2 cellular contexts compared by ENCODE assay signal in the genomic region with DNA sequence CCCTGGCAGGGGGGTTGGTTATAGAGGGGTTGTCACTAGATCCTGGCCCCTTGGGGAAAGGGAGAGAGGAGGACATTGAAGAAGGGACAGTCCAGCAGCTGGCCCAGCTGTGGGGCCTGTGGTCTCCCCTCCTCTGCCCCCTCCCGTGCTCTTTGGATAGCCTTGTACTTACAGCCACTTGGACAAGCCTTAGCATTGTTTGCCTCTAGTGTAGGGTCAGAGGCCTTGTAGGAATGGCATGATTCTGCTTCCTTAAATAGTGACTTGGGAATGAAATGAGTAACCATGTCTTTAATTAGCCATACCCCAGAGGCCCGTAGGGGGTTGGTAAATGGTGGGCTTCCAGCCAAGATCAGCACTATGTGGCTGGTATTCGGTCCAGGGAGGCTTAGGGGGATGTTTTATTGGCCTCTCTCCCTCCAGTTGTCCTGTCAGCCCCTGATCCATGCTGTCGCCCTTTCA.
TF ChIP-seq lines count a peak whose summit lies in the region.

No MANE protein-coding gene starts in this region.

TF ChIP-seq in HCT116, 20 proteins besides CTCF, POLR2A, EP300 and RAD21 (continued from another document):
- TF ChIP-seq TCF7L2 (IDR thresholded peaks at IDR 0.05; ENCODE audit: borderline replicate concordance, extremely low read depth, insufficient read depth, insufficient read length) (no peak), JUND (IDR thresholded peaks at IDR 0.05) (no peak), YY1 (IDR thresholded peaks at IDR 0.05; ENCODE audit: extremely low read depth, insufficient replicate concordance, low read depth, low read length) (no peak), ZBTB33 (IDR thresholded peaks at IDR 0.05; ENCODE audit: extremely low read depth, insufficient replicate concordance, low read length) (no peak), EZH2phosphoT487 (IDR thresholded peaks at IDR 0.05; ENCODE audit: borderline replicate concordance) (no peak), ELF1 (IDR thresholded peaks at IDR 0.05; ENCODE audit: borderline replicate concordance, low read depth) (no peak), ZFX (IDR thresholded peaks at IDR 0.05) (no peak), CBX3 (IDR thresholded peaks at IDR 0.05; ENCODE audit: low read depth) (no peak), POLR2AphosphoS5 (IDR thresholded peaks at IDR 0.05; ENCODE audit: low read depth, low read length) (no peak), ZNF274 (IDR thresholded peaks at IDR 0.05; ENCODE audit: low read depth, low read length) (no peak), SIN3A (IDR thresholded peaks at IDR 0.05; ENCODE audit: low read depth) (no peak)
TF ChIP-seq in HCT116: peak in this region for 0.

TF ChIP-seq in GM12878, 131 proteins besides CTCF, POLR2A, EP300 and RAD21 (continued from another document):
- TF ChIP-seq WRNIP1 (IDR thresholded peaks at IDR 0.05; ENCODE audit: borderline replicate concordance, low read depth, low read length) (no peak), MEF2A (IDR thresholded peaks at IDR 0.05; ENCODE audit: insufficient read depth, low read depth, low read length) (peak; percentile 33; the same call in 1 of the 2 replicates)
